ENCODE assay signal across 13 cellular contexts in the genomic region with DNA sequence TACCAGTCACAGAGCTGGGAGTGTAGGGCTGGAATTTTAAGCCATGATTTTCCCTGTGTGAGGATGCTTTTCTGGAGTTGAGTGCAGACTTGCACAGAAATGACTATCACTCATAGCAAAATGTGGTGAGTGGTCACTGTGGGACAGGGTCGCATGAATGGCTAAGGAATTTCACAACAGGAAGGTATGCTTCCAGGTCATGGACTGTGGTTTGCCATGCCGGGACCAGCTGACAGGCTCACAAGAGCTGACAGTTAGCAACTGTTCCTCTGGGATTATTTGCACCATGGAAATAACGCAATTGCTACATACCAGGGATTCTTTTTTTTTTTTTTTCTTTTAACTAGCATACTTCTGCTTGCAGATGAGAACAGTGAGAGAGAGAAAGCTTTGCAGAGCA. TPM values are rescaled to one million over a fixed set of nuclear protein-coding genes. Genes with fewer than 3 reads are reported as not detected.
DNase-seq lines count a peak whose midpoint lies in the region; ATAC-seq and TF ChIP-seq lines count a peak whose summit lies in the region.
"Had no signal": no experiment of that assay in that cellular context is flagged by ENCODE, and none has a peak within 500 bp of the region (broad histone marks: within the 10 kb centered on the region; RNA-seq: fewer than 3 reads in every experiment).

No MANE protein-coding gene starts in this region.

- no peak overlapping the region for H3K27ac Mint-ChIP-seq in glutamatergic neuron (ENCODE audit: unreplicated experiment)
- H3K27ac Mint-ChIP-seq in type B pancreatic cell: no peak overlapping the region

- H3K27ac ChIP-seq in cardiac muscle cell: no peak overlapping the region
- H3K27ac ChIP-seq: neutrophil had no signal

- no peak overlapping the region for H3K4me3 ChIP-seq in cardiac muscle cell
- H3K4me3 ChIP-seq: tibial nerve had no signal

- TF ChIP-seq CTCF in cardiac muscle cell (IDR thresholded peaks at IDR 0.05; ENCODE audit: low read depth, low read length) (no peak), glutamatergic neuron (IDR thresholded peaks at IDR 0.05; ENCODE audit: partially characterized antibody, unreplicated experiment) (no peak), type B pancreatic cell (conservative IDR thresholded peaks at IDR 0.05) (no peak)

- H3K4me3 Mint-ChIP-seq in glutamatergic neuron (ENCODE audit: unreplicated experiment) (peak overlapping the region; percentile 11), type B pancreatic cell (peak overlapping the region; percentile 33)

- no peaks in the 10 kb centered on the region for H3K9me3 Mint-ChIP-seq in glutamatergic neuron (ENCODE audit: unreplicated experiment)
- peaks cover 2% of the 10 kb centered on the region for H3K9me3 Mint-ChIP-seq in type B pancreatic cell

- H3K27me3 Mint-ChIP-seq in glutamatergic neuron (ENCODE audit: unreplicated experiment): peaks cover 8% of the 10 kb centered on the region
- H3K27me3 Mint-ChIP-seq in type B pancreatic cell: no peaks in the 10 kb centered on the region

- H3K9me3 ChIP-seq in cardiac muscle cell (ENCODE audit: low read depth): no peaks in the 10 kb centered on the region
- H3K9me3 ChIP-seq: neutrophil, tibial nerve had no signal

- H3K36me3 Mint-ChIP-seq in glutamatergic neuron (ENCODE audit: unreplicated experiment) (no peaks in the 10 kb centered on the region), type B pancreatic cell (peaks cover 2% of the 10 kb centered on the region)

- DNase-seq in cardiac muscle cell (ENCODE audit: low read depth in 1 of 2, low spot score in 1 of 2) (peak; percentile 21 to 96), Right ventricle myocardium inferior (ENCODE audit: missing footprints) (no peak), astrocyte of the hippocampus (ENCODE audit: low read depth, low spot score) (peak; percentile 96), glutamatergic neuron (no peak), type B pancreatic cell (ENCODE audit: extremely low spot score, unreplicated experiment) (no peak)
- DNase-seq in activated effector memory CD4-positive, alpha-beta T cell treated with Interleukin-2 at 50 U/mL for 16 hours: no peak
- no peak for DNase-seq in stimulated activated naive CD4-positive, alpha-beta T cell (lab: John Stamatoyannopoulos, UW)
- DNase-seq: activated CD8-positive, alpha-beta memory T cell treated with anti-CD3 and anti-CD28 coated beads for 24 hours; KG1; NCI-H524 treated with DMSO at 0.1 percent for 48 hours had no signal

- no peak for ATAC-seq in Right ventricle myocardium inferior
- no peak for ATAC-seq in GM19463 (IDR thresholded peaks at IDR 0.05; ENCODE audit: unreplicated experiment)

- peaks cover 3% of the 10 kb centered on the region for H3K4me1 Mint-ChIP-seq in glutamatergic neuron (ENCODE audit: low read depth, unreplicated experiment)
- peaks cover 14% of the 10 kb centered on the region for H3K4me1 Mint-ChIP-seq in type B pancreatic cell (ENCODE audit: unreplicated experiment)

- H3K4me1 ChIP-seq in cardiac muscle cell (ENCODE audit: low read depth): peaks cover under 1% of the 10 kb centered on the region

- intact Hi-C loops in Right ventricle myocardium inferior (cut with DNase I): no loop called here

- no peaks in the 10 kb centered on the region for H3K36me3 ChIP-seq in cardiac muscle cell
- H3K36me3 ChIP-seq: neutrophil, tibial nerve had no signal

- no peaks in the 10 kb centered on the region for H3K27me3 ChIP-seq in cardiac muscle cell
- H3K27me3 ChIP-seq: neutrophil, tibial nerve had no signal

RNA-seq across cellular contexts. Expression of a gene that starts 3.8 kb away (rescaled TPM):
- 26.0 and 28.8 TPM in 2 replicates for total RNA-seq in cardiac muscle cell
- 44.8 and 44.9 TPM in 2 replicates for polyA plus RNA-seq in cardiac muscle cell
- total RNA-seq in Right ventricle myocardium inferior: 27.4 TPM
- total RNA-seq in glutamatergic neuron (ENCODE audit: unreplicated experiment): 68.3 TPM
- 55.5 and 58.5 TPM in 2 replicates for total RNA-seq in type B pancreatic cell (ENCODE audit: low replicate concordance)

Comparison
In these comparisons a context has a peak if more than half of its experiments do, and no peak if none do; other contexts are left out.
1. DNase-seq: peak in cardiac muscle cell (2 of 2) and astrocyte of the hippocampus (single experiment); none in Right ventricle myocardium inferior (single experiment), glutamatergic neuron (single experiment), type B pancreatic cell (single experiment), activated effector memory CD4-positive, alpha-beta T cell treated with Interleukin-2 at 50 U/mL for 16 hours (single experiment) and stimulated activated naive CD4-positive, alpha-beta T cell (0 of 6).